Comparison of ENCODE assay signal across 10 cellular contexts in genomic region chr16:4935231-4935855, GRCh38. TPM values are rescaled to one million over a fixed set of nuclear protein-coding genes. Genes with fewer than 3 reads are reported as not detected.
DNase-seq lines count a peak whose midpoint lies in the region; ATAC-seq and TF ChIP-seq lines count a peak whose summit lies in the region.
"Had no signal": no experiment of that assay in that cellular context is flagged by ENCODE, and none has a peak within 500 bp of the region (broad histone marks: within the 10 kb centered on the region; RNA-seq: fewer than 3 reads in every experiment).

No MANE protein-coding gene starts in this region.

- H3K4me3 ChIP-seq in body of pancreas (no peak overlapping the region), iPS-20b (ENCODE audit: low read length) (peak overlapping the region; percentile 77; the same call in 1 of the 2 replicates), skeletal muscle satellite cell (ENCODE audit: low read length) (no peak overlapping the region)

- H3K4me3 Mint-ChIP-seq in natural killer cell treated with Interleukin-12 subunit alpha and Interleukin-12 subunit beta and Interleukin-15 and Interleukin-18, amount 100 ng/mL, for 72 hours: no peak overlapping the region

- peaks cover 42% of the 10 kb centered on the region for H3K4me1 ChIP-seq in body of pancreas
- H3K4me1 ChIP-seq in iPS-20b (ENCODE audit: insufficient read depth, low read length): peaks cover 3% of the 10 kb centered on the region; the same call in 1 of the 2 replicates
- peaks cover 30% of the 10 kb centered on the region for H3K4me1 ChIP-seq in skeletal muscle satellite cell (ENCODE audit: control insufficient read depth, insufficient read depth, low read length)

- peak overlapping the region; percentile 81 for H3K4me2 ChIP-seq in skeletal muscle satellite cell (ENCODE audit: low read length)

- no peaks in the 10 kb centered on the region for H3K9me3 Mint-ChIP-seq in natural killer cell treated with Interleukin-12 subunit alpha and Interleukin-12 subunit beta and Interleukin-15 and Interleukin-18, amount 100 ng/mL, for 72 hours

- peaks cover 21 to 25% of the 10 kb centered on the region in 2 donors for H3K27me3 Mint-ChIP-seq in natural killer cell treated with Interleukin-12 subunit alpha and Interleukin-12 subunit beta and Interleukin-15 and Interleukin-18, amount 100 ng/mL, for 72 hours

- H3K27ac ChIP-seq in body of pancreas (peak overlapping the region; percentile 5 to 89 (median 78)), iPS-20b (ENCODE audit: low read length) (no peak overlapping the region)

- peak in 1 of 3 donors; percentile 23 for TF ChIP-seq POLR2A in body of pancreas (IDR thresholded peaks at IDR 0.05)

- no peaks in the 10 kb centered on the region for H3K9me3 ChIP-seq in body of pancreas
- no peaks in the 10 kb centered on the region for H3K9me3 ChIP-seq in iPS-20b (ENCODE audit: insufficient read depth, low read depth, low read length)
- no peaks in the 10 kb centered on the region for H3K9me3 ChIP-seq in skeletal muscle satellite cell (replicated peaks; ENCODE audit: low read length)

- DNase-seq in GM04503 (ENCODE audit: low read depth) (peak; percentile 88), body of pancreas (peak; percentile 67 to 86 (median 78)), SIG-M5 (lab: John Stamatoyannopoulos, UW) (no peak), islet precursor cell (no peak)
- no peak for DNase-seq in natural killer cell treated with Interleukin-12 subunit alpha and Interleukin-12 subunit beta and Interleukin-15 and Interleukin-18, amount 100 ng/mL, for 72 hours (ENCODE audit: low spot score)
- DNase-seq: stimulated activated CD4-positive, alpha-beta T cell treated with anti-CD3 and anti-CD28 coated beads, Interleukin-4, amount 100 ng/mL, for 1 hour had no signal

- ATAC-seq in body of pancreas (peak; percentile 45), GM19463 (IDR thresholded peaks at IDR 0.05; ENCODE audit: unreplicated experiment) (no peak)
- ATAC-seq in natural killer cell treated with Interleukin-12 subunit alpha and Interleukin-12 subunit beta and Interleukin-15 and Interleukin-18, amount 100 ng/mL, for 72 hours: no peak

- no peak for TF ChIP-seq CTCF in body of pancreas (IDR thresholded peaks at IDR 0.05)

- H3K27ac Mint-ChIP-seq in natural killer cell treated with Interleukin-12 subunit alpha and Interleukin-12 subunit beta and Interleukin-15 and Interleukin-18, amount 100 ng/mL, for 72 hours: no peak overlapping the region
- H3K27ac Mint-ChIP-seq: IgD-negative memory B cell had no signal

- H3K27me3 ChIP-seq in body of pancreas: no peaks in the 10 kb centered on the region
- H3K27me3 ChIP-seq in iPS-20b (ENCODE audit: insufficient read depth, low read length): peaks cover 26% of the 10 kb centered on the region; the same call in 1 of the 2 replicates
- peaks cover 47% of the 10 kb centered on the region for H3K27me3 ChIP-seq in skeletal muscle satellite cell (ENCODE audit: control insufficient read depth, insufficient read depth, low read length)

- H3K36me3 ChIP-seq in body of pancreas (replicated peaks in 1 of 2; ENCODE audit: insufficient read depth in 1 of 2, low read depth in 2 of 2): no peaks in the 10 kb centered on the region
- H3K36me3 ChIP-seq in iPS-20b (ENCODE audit: insufficient read depth, low read depth, low read length): no peaks in the 10 kb centered on the region
- no peaks in the 10 kb centered on the region for H3K36me3 ChIP-seq in skeletal muscle satellite cell (ENCODE audit: insufficient read depth, low read length)

- intact Hi-C loops in body of pancreas (cut with DNase I): loop anchor here (10.0 kb wide), 1 partner anchor 81 kb away; no protein-coding TSS in a partner anchor

- no peaks in the 10 kb centered on the region for H3K4me1 Mint-ChIP-seq in natural killer cell treated with Interleukin-12 subunit alpha and Interleukin-12 subunit beta and Interleukin-15 and Interleukin-18, amount 100 ng/mL, for 72 hours (ENCODE audit: low read depth in 2 of 2)

- H3K36me3 Mint-ChIP-seq in natural killer cell treated with Interleukin-12 subunit alpha and Interleukin-12 subunit beta and Interleukin-15 and Interleukin-18, amount 100 ng/mL, for 72 hours: no peaks in the 10 kb centered on the region

- WGBS in body of pancreas, 2 donors: 52 to 56% methylated on average over 16 to 19 of the region's 19 CpGs

- H3K9ac ChIP-seq in iPS-20b (ENCODE audit: low read depth, low read length): no peak overlapping the region
- no peak overlapping the region for H3K9ac ChIP-seq in skeletal muscle satellite cell (ENCODE audit: low read depth, low read length)

RNA-seq across cellular contexts. Expression of gene PPL, which starts 1.6 kb away (rescaled TPM):
- total RNA-seq in body of pancreas: 10 to 100 TPM; 20.2 to 26.0 TPM
- 8.6 and 16.6 TPM in 2 replicates for total RNA-seq in skeletal muscle satellite cell (2012; rRNA removed)
- total RNA-seq in natural killer cell treated with Interleukin-12 subunit alpha and Interleukin-12 subunit beta and Interleukin-15 and Interleukin-18, amount 100 ng/mL, for 72 hours: not detected

RNA-seq across cellular contexts. Expression of gene SEC14L5, which starts 22.8 kb away (rescaled TPM):
- under 1 TPM in 1 of 2 donors, not detected in 1; 0.26 TPM for total RNA-seq in body of pancreas
- total RNA-seq in skeletal muscle satellite cell (2012; rRNA removed): under 0.01 TPM in 2 replicates
- not detected for total RNA-seq in natural killer cell treated with Interleukin-12 subunit alpha and Interleukin-12 subunit beta and Interleukin-15 and Interleukin-18, amount 100 ng/mL, for 72 hours

Comparison
In these comparisons a context has a peak if more than half of its experiments do, and no peak if none do; other contexts are left out.
1. DNase-seq: peak in GM04503 (single experiment) and body of pancreas (4 of 4); none in natural killer cell treated with Interleukin-12 subunit alpha and Interleukin-12 subunit beta and Interleukin-15 and Interleukin-18, amount 100 ng/mL, for 72 hours (single experiment), SIG-M5 (single experiment) and islet precursor cell (single experiment).
2. RNA of gene PPL, which starts 1.6 kb away (total RNA-seq): 20.2 to 26.0 TPM in body of pancreas; not detected in natural killer cell treated with Interleukin-12 subunit alpha and Interleukin-12 subunit beta and Interleukin-15 and Interleukin-18, amount 100 ng/mL, for 72 hours; every median in the first group is over 10 times any median in the second.